In the genomic region with DNA sequence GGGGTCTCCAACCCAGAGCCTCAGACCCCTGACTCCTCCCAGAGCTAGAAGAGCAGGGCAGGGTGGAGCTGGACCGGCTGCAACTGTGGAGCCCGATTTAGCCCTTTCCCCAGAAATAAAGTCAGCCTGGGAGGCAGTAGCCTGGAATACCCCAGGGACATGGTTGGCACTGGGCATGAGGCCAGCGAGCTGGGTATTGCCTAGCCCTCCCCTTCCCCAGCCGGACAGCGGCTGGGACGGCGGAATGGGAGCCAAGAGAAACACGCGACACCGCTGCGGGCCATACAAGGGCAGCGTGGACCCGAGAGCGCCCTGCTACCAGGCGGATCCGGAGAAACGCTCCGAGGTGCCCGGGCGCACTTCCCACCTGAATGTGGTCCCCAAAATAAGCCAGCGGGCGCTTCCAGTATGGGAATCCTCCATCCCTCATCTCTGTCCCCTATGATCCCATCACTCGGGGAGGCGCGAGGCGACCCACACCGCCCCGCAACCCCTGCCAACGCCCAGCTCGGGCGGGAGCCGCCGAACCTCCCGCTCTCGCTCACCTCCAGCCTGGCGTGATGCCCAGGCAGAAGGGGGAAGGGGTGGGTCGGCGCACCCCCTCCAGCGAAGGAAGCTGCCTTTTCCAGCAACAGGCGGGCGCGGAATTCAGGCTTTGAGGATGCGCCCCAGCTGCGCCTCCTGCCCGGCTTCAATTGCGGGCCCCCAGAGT, we compare ENCODE assay signal across 8 cellular contexts. TPM values are rescaled to one million over a fixed set of nuclear protein-coding genes. Genes with fewer than 3 reads are reported as not detected.
DNase-seq lines count a peak whose midpoint lies in the region; ATAC-seq and TF ChIP-seq lines count a peak whose summit lies in the region.

No MANE protein-coding gene starts in this region.

- peaks cover 3% of the 10 kb centered on the region for H3K27me3 ChIP-seq in layer of hippocampus (ENCODE audit: control insufficient read depth, insufficient read depth, low read length)

- DNase-seq in ELR (ENCODE audit: low read depth) = peak; percentile 20
- peak; percentile 21 for DNase-seq in NCI-H2081 treated with DMSO at 0.1 percent for 48 hours (lab: John Stamatoyannopoulos, UW)
- DNase-seq in stimulated activated naive B cell treated with anti-CD40 and anti-IgM and Interleukin-4, amounts not matched to agents 10 μg/mL and 1 μg/mL and 100 μg/mL, for 72 hours = no peak

- H3K27me3 Mint-ChIP-seq in brain = peaks cover 3% of the 10 kb centered on the region
- H3K27me3 Mint-ChIP-seq in stimulated activated naive B cell treated with anti-CD40 and anti-IgM and Interleukin-4, amounts not matched to agents 10 μg/mL and 1 μg/mL and 100 μg/mL, for 72 hours = peaks cover 35 to 63% of the 10 kb centered on the region in 2 donors

- no peaks in the 10 kb centered on the region for H3K36me3 Mint-ChIP-seq in brain
- peaks cover 1 to 4% of the 10 kb centered on the region in 2 donors for H3K36me3 Mint-ChIP-seq in stimulated activated naive B cell treated with anti-CD40 and anti-IgM and Interleukin-4, amounts not matched to agents 10 μg/mL and 1 μg/mL and 100 μg/mL, for 72 hours

- TF ChIP-seq CTCF in brain (conservative IDR thresholded peaks at IDR 0.05) = no peak

- H3K27ac ChIP-seq in layer of hippocampus (ENCODE audit: low read depth, low read length) = peak overlapping the region; percentile 92

- peaks cover 0 to 2% (median 0%) of the 10 kb centered on the region in 5 experiments for H3K9me3 Mint-ChIP-seq in brain
- H3K9me3 Mint-ChIP-seq in stimulated activated naive B cell treated with anti-CD40 and anti-IgM and Interleukin-4, amounts not matched to agents 10 μg/mL and 1 μg/mL and 100 μg/mL, for 72 hours = no peaks in the 10 kb centered on the region

- ATAC-seq in stimulated activated naive B cell treated with anti-CD40 and anti-IgM and Interleukin-4, amounts not matched to agents 10 μg/mL and 1 μg/mL and 100 μg/mL, for 72 hours (replicated peaks) = no peak
- ATAC-seq in GM19324 (IDR thresholded peaks at IDR 0.05; ENCODE audit: low FRiP score, unreplicated experiment) = no peak
- ATAC-seq in HG03565 (IDR thresholded peaks at IDR 0.05; ENCODE audit: unreplicated experiment) = no peak
- no peak for ATAC-seq in GM19328 (IDR thresholded peaks at IDR 0.05; ENCODE audit: unreplicated experiment)

- H3K4me1 Mint-ChIP-seq in brain = peaks cover 50% of the 10 kb centered on the region
- H3K4me1 Mint-ChIP-seq in stimulated activated naive B cell treated with anti-CD40 and anti-IgM and Interleukin-4, amounts not matched to agents 10 μg/mL and 1 μg/mL and 100 μg/mL, for 72 hours = peaks cover 18 to 40% of the 10 kb centered on the region in 2 donors

- peak overlapping the region; percentile 80 to 84 (median 81) for H3K4me3 Mint-ChIP-seq in brain
- peak overlapping the region; percentile 78 to 79 for H3K4me3 Mint-ChIP-seq in stimulated activated naive B cell treated with anti-CD40 and anti-IgM and Interleukin-4, amounts not matched to agents 10 μg/mL and 1 μg/mL and 100 μg/mL, for 72 hours

- H3K27ac Mint-ChIP-seq in brain = peak overlapping the region in 3 of 5 experiments; percentile 21 to 42 (median 36)
- no peak overlapping the region for H3K27ac Mint-ChIP-seq in stimulated activated naive B cell treated with anti-CD40 and anti-IgM and Interleukin-4, amounts not matched to agents 10 μg/mL and 1 μg/mL and 100 μg/mL, for 72 hours

RNA-seq across cellular contexts. Expression of gene MCAM, which starts 0.8 kb away (rescaled TPM):
- 58.3 TPM for polyA plus RNA-seq in brain (ENCODE audit: insufficient read depth, low read depth, low replicate concordance)

RNA-seq across cellular contexts. Expression of gene RNF26, which starts 18.2 kb away (rescaled TPM):
- 52.0 TPM for polyA plus RNA-seq in brain (ENCODE audit: insufficient read depth, low read depth, low replicate concordance)

RNA-seq across cellular contexts. Expression of gene C1QTNF5, which starts 24.5 kb away (rescaled TPM):
- 13.2 TPM for polyA plus RNA-seq in brain (ENCODE audit: insufficient read depth, low read depth, low replicate concordance)

RNA-seq across cellular contexts. Expression of gene MFRP, which starts 30.3 kb away (rescaled TPM):
- not detected for polyA plus RNA-seq in brain (ENCODE audit: insufficient read depth, low read depth, low replicate concordance)
